Comparison of ENCODE assay signal across 1 cellular context in genomic region chr11:59765068-59765770, GRCh38.
TF ChIP-seq lines count a peak whose summit lies in the region.

No MANE protein-coding gene starts in this region.

TF ChIP-seq in K562, 482 proteins besides CTCF, POLR2A, EP300 and RAD21:
- TF ChIP-seq IFI16 (CRISPR knock-in tag; IDR thresholded peaks at IDR 0.05) = no peak
- TF ChIP-seq SPI1 (IDR thresholded peaks at IDR 0.05; ENCODE audit: borderline replicate concordance, low read depth, low read length) = peak; percentile 58; the same call in 1 of the 2 replicates
